21 cellular contexts compared by ENCODE assay signal in the genomic region with DNA sequence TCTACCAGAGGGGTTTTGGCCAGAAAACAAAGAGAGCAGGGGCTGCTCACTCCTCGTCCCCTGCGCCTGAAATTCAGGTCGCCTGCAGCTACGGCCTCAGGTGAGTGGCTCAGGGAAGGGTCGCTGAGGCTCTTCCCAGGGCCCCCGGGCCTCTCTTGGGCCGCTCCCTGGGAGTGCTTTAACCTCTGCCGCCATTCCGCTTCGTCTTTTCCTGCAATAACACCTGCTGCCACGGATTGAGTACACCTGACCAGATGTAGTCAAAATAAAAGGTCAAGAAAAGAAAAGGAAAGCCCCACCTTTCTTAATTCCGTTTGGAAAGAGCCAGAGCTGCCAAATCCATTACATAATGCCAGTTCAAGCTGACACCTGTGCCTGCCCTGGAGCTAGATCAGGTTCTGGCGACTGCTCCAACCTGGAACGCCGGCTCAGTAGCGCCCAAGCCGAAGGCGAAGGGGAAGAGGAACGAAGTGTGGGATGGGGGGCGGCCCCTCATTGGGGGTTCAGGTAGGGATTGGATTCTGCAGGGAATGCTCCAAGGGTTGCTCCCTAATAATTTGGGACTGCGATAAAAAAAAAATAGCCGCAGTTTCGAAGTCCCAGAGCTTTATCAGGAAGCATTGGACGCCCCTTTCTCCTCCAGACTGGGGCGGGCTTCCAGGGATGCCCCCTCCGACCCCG.
DNase-seq lines count a peak whose midpoint lies in the region; ATAC-seq and TF ChIP-seq lines count a peak whose summit lies in the region.
"Had no signal": no experiment of that assay in that cellular context is flagged by ENCODE, and none has a peak within 500 bp of the region (broad histone marks: within the 10 kb centered on the region; RNA-seq: fewer than 3 reads in every experiment).

No MANE protein-coding gene starts in this region.

- H3K36me3 ChIP-seq in breast epithelium = no peaks in the 10 kb centered on the region
- H3K36me3 ChIP-seq: BLaER1 treated with 17β-estradiol and CSF1 and Interleukin-3, amounts not matched to agents 10 nM and 100 nM; colonic mucosa; stomach had no signal

- TF ChIP-seq POLR2A in breast epithelium (IDR thresholded peaks at IDR 0.05) = no peak

- H3K4me3 ChIP-seq in dorsolateral prefrontal cortex = peak overlapping the region; percentile 46 to 93 (median 70)
- H3K4me3 ChIP-seq in breast epithelium = peak overlapping the region in 1 of 3 donors; percentile 10
- H3K4me3 ChIP-seq: BLaER1 treated with 17β-estradiol and CSF1 and Interleukin-3, amounts not matched to agents 10 nM and 100 nM; colonic mucosa; GM12878; stomach had no signal

- H3K36me3 Mint-ChIP-seq in activated naive CD8-positive, alpha-beta T cell treated with anti-CD3 and anti-CD28 coated beads, Interleukin-2, amount 10 ng/mL, durations not matched to agents 7 days and 5 days = peaks cover 1% of the 10 kb centered on the region
- no peaks in the 10 kb centered on the region for H3K36me3 Mint-ChIP-seq in activated naive CD8-positive, alpha-beta T cell treated with anti-CD3 and anti-CD28 coated beads, Interleukin-2, amount 50 U/mL, for 24 hours (ENCODE audit: low read depth)

- no peak for DNase-seq in activated naive CD8-positive, alpha-beta T cell treated with anti-CD3 and anti-CD28 coated beads, Interleukin-2, amount 10 ng/mL, durations not matched to agents 7 days and 5 days
- DNase-seq in activated naive CD8-positive, alpha-beta T cell treated with anti-CD3 and anti-CD28 coated beads, Interleukin-2, amount 50 U/mL, for 24 hours = no peak
- peak in 1 of 10 donors; percentile 80 for DNase-seq in dorsolateral prefrontal cortex
- DNase-seq in medulla oblongata (ENCODE audit: extremely low spot score) = peak; percentile 11
- DNase-seq in NOMO-1 treated with DMSO at 0.1 percent for 48 hours (lab: John Stamatoyannopoulos, UW; ENCODE audit: unreplicated experiment) = no peak
- DNase-seq in amniotic stem cell (lab: John Stamatoyannopoulos, UW) = no peak
- DNase-seq in left ventricle myocardium superior = no peak
- no peak for DNase-seq in breast epithelium (ENCODE audit: low spot score in 2 of 2)
- DNase-seq: activated gamma-delta T cell treated with Interleukin-2 at 50 U/mL for 16 hours; colonic mucosa; GF-D8; NCI-H1930; SK-N-SH; stimulated activated CD4-positive, alpha-beta T cell treated with anti-CD3 and anti-CD28 coated beads, Interleukin-2, amount 100 ng/mL, for 48 hours; stomach; T-helper 9 cell had no signal

- H3K27me3 ChIP-seq in dorsolateral prefrontal cortex = peaks cover 0 to 17% (median 0%) of the 10 kb centered on the region in 45 donors
- H3K27me3 ChIP-seq in breast epithelium = peaks cover 17 to 100% of the 10 kb centered on the region in 2 donors

- intact Hi-C loops in dorsolateral prefrontal cortex (cut with DNase I) (loop anchor here (10.0 kb wide), 2 partner anchors 744 to 1274 kb away; a partner anchor contains a TSS), left ventricle myocardium superior (cut with micrococcal nuclease) (no loop called here), breast epithelium (cut with DNase I; ENCODE audit: low total_unique reads) (no loop called here)

- peaks cover 4% of the 10 kb centered on the region for H3K9me3 Mint-ChIP-seq in activated naive CD8-positive, alpha-beta T cell treated with anti-CD3 and anti-CD28 coated beads, Interleukin-2, amount 10 ng/mL, durations not matched to agents 7 days and 5 days
- no peaks in the 10 kb centered on the region for H3K9me3 Mint-ChIP-seq in activated naive CD8-positive, alpha-beta T cell treated with anti-CD3 and anti-CD28 coated beads, Interleukin-2, amount 50 U/mL, for 24 hours
- H3K9me3 Mint-ChIP-seq: natural killer cell treated with Interleukin-12 subunit alpha and Interleukin-12 subunit beta and Interleukin-15 and Interleukin-18, amount 100 ng/mL, for 72 hours had no signal

- POLR2A ChIA-PET in activated naive CD8-positive, alpha-beta T cell treated with anti-CD3 and anti-CD28 coated beads, Interleukin-2, amount 10 ng/mL, durations not matched to agents 7 days and 5 days (lab: Charles Lee) = no interaction called here

- H3K4me3 Mint-ChIP-seq in activated naive CD8-positive, alpha-beta T cell treated with anti-CD3 and anti-CD28 coated beads, Interleukin-2, amount 10 ng/mL, durations not matched to agents 7 days and 5 days = no peak overlapping the region
- H3K4me3 Mint-ChIP-seq in activated naive CD8-positive, alpha-beta T cell treated with anti-CD3 and anti-CD28 coated beads, Interleukin-2, amount 50 U/mL, for 24 hours = no peak overlapping the region
- H3K4me3 Mint-ChIP-seq: natural killer cell treated with Interleukin-12 subunit alpha and Interleukin-12 subunit beta and Interleukin-15 and Interleukin-18, amount 100 ng/mL, for 72 hours had no signal

- no peaks in the 10 kb centered on the region for H3K9me3 ChIP-seq in breast epithelium
- H3K9me3 ChIP-seq: colonic mucosa, SK-N-SH, stomach had no signal

- peaks cover 0 to 7% of the 10 kb centered on the region in 2 donors for H3K4me1 ChIP-seq in breast epithelium
- H3K4me1 ChIP-seq: colonic mucosa had no signal

- peak in 1 of 56 donors; percentile 6 for TF ChIP-seq CTCF in dorsolateral prefrontal cortex (IDR thresholded peaks at IDR 0.05 in 54 of 56, conservative IDR thresholded peaks at IDR 0.05 in 2 of 56; ENCODE audit: low read depth in 1 of 56, partially characterized antibody in 56 of 56)
- TF ChIP-seq CTCF in breast epithelium (IDR thresholded peaks at IDR 0.05) = no peak

- H3K27ac ChIP-seq in dorsolateral prefrontal cortex = peak overlapping the region; percentile 61 to 100 (median 99)
- H3K27ac ChIP-seq in breast epithelium = no peak overlapping the region
- H3K27ac ChIP-seq: BLaER1 treated with 17β-estradiol and CSF1 and Interleukin-3, amounts not matched to agents 10 nM and 100 nM; colonic mucosa; stomach had no signal

- peaks cover 97% of the 10 kb centered on the region for H3K27me3 Mint-ChIP-seq in activated naive CD8-positive, alpha-beta T cell treated with anti-CD3 and anti-CD28 coated beads, Interleukin-2, amount 10 ng/mL, durations not matched to agents 7 days and 5 days
- peaks cover 92% of the 10 kb centered on the region for H3K27me3 Mint-ChIP-seq in activated naive CD8-positive, alpha-beta T cell treated with anti-CD3 and anti-CD28 coated beads, Interleukin-2, amount 50 U/mL, for 24 hours

- ATAC-seq in activated naive CD8-positive, alpha-beta T cell treated with anti-CD3 and anti-CD28 coated beads, Interleukin-2, amount 10 ng/mL, durations not matched to agents 7 days and 5 days (ENCODE audit: low read depth) = no peak
- ATAC-seq in activated naive CD8-positive, alpha-beta T cell treated with anti-CD3 and anti-CD28 coated beads, Interleukin-2, amount 50 U/mL, for 24 hours = no peak
- no peak for ATAC-seq in left ventricle myocardium superior
- ATAC-seq: activated CD4-positive, CD25-positive, alpha-beta regulatory T cell treated with anti-CD3 and anti-CD28 coated beads, Interleukin-2, amount 50 U/mL, for 24 hours; GM12878; natural killer cell treated with Interleukin-12 subunit alpha and Interleukin-12 subunit beta and Interleukin-15 and Interleukin-18, amount 100 ng/mL, for 72 hours had no signal

- H3K4me1 Mint-ChIP-seq in activated naive CD8-positive, alpha-beta T cell treated with anti-CD3 and anti-CD28 coated beads, Interleukin-2, amount 10 ng/mL, durations not matched to agents 7 days and 5 days = peaks cover 16% of the 10 kb centered on the region
- H3K4me1 Mint-ChIP-seq in activated naive CD8-positive, alpha-beta T cell treated with anti-CD3 and anti-CD28 coated beads, Interleukin-2, amount 50 U/mL, for 24 hours = peaks cover 22% of the 10 kb centered on the region

- peak overlapping the region; percentile 58 for H3K27ac Mint-ChIP-seq in activated naive CD8-positive, alpha-beta T cell treated with anti-CD3 and anti-CD28 coated beads, Interleukin-2, amount 10 ng/mL, durations not matched to agents 7 days and 5 days
- H3K27ac Mint-ChIP-seq in activated naive CD8-positive, alpha-beta T cell treated with anti-CD3 and anti-CD28 coated beads, Interleukin-2, amount 50 U/mL, for 24 hours = no peak overlapping the region
- H3K27ac Mint-ChIP-seq: natural killer cell treated with Interleukin-12 subunit alpha and Interleukin-12 subunit beta and Interleukin-15 and Interleukin-18, amount 100 ng/mL, for 72 hours; progenitor cell of endocrine pancreas had no signal

Comparison
In these comparisons a context has a peak if more than half of its experiments do, and no peak if none do; other contexts are left out.
1. H3K27ac ChIP-seq: peak in dorsolateral prefrontal cortex (59 of 59); none in breast epithelium (0 of 2).
2. intact Hi-C loops: an anchor here in dorsolateral prefrontal cortex (10.0 kb wide); none called in left ventricle myocardium superior and breast epithelium.